1 cellular context compared by ENCODE assay signal in the genomic region with DNA sequence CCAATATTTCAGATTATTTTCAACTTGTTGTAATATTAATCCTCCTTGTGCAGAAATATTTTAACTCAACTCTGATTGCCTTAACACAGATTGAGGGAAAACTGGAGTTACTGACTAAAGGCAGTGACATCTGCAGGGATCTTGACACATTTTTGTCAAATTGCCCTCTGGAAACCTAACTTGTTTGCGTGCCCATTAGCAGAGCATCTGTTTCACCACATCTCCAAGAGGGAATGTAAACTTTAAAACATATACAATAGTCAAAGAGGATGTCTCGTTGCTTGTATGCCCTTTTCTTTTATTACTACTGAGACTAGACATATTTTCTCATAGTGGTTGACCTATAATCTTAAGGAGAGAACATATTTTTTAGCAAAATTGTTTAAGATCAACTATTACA.
TF ChIP-seq lines count a peak whose summit lies in the region.

No MANE protein-coding gene starts in this region.

TF ChIP-seq in WTC11, 78 proteins besides CTCF, POLR2A, EP300 and RAD21:
- TF ChIP-seq SMAD3 (CRISPR knock-in tag; IDR thresholded peaks at IDR 0.05; ENCODE audit: borderline replicate concordance) (no peak), HMGA2 (CRISPR knock-in tag; IDR thresholded peaks at IDR 0.05) (no peak), NFYB (CRISPR knock-in tag; conservative IDR thresholded peaks at IDR 0.05; ENCODE audit: low read depth) (no peak)
